ENCODE assay signal across 8 cellular contexts in the genomic region with DNA sequence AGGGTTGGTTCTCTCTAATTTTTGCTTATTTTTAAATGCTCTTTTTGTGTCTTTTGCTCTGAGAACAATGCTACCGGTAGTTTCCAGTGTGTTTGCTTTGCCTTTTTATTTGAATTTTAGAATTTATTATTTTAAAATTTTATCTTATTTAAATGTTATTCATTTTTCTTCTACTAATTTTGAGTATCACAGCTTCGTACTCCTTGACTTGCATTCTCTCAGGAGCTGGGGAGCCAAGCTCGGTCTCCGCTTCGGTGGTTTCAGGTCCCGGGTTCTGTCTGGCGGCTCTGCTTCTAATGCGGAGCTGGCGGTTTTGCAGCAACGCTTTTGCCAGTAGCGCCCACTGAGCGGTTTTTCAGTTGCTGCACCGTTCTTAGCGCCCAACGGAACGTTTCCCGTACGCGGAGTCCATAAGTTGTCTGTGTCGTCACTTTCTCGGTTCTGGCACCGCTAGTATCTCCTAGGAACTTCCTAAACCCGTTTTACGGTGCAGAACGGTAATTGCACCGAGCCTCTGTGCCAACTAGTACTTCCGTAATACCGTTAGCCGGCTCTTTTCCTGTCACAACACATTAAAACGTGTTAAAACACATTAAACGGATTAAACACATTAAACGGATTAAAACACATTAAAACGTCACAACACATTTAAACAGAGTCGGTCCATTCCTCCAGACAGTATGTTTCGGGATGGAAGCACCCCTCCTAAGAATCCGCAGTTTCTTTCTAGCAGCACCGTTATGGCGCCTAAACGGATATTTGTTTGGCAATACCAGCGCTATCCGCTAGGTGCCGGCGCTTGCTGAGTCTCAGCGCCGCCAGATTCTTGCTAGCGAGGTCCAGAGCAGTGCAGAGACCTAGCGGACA. TPM values are rescaled to one million over a fixed set of nuclear protein-coding genes. Genes with fewer than 3 reads are reported as not detected.
DNase-seq lines count a peak whose midpoint lies in the region; ATAC-seq, FAIRE-seq and TF ChIP-seq lines count a peak whose summit lies in the region.

No MANE protein-coding gene starts in this region.

- ATAC-seq in HG02678 (IDR thresholded peaks at IDR 0.05; ENCODE audit: unreplicated experiment): peak; percentile 52

- peaks cover 25% of the 10 kb centered on the region for H3K4me1 Mint-ChIP-seq in activated CD4-positive, alpha-beta memory T cell treated with anti-CD3 and anti-CD28 coated beads for 36 hours (ENCODE audit: low read depth)

- H3K4me1 ChIP-seq in effector memory CD4-positive, alpha-beta T cell (ENCODE audit: control insufficient read depth, insufficient read depth, low read length, poor library complexity, severe bottlenecking): peaks cover 16% of the 10 kb centered on the region
- peaks cover 6% of the 10 kb centered on the region for H3K4me1 ChIP-seq in PC-9 (replicated peaks; ENCODE audit: insufficient read depth)

- peaks cover 21% of the 10 kb centered on the region for H3F3A ChIP-seq in PC-9 (ENCODE audit: insufficient read depth, low read depth)

- no peak for TF ChIP-seq CTCF in PC-9 (conservative IDR thresholded peaks at IDR 0.05)

- no TSS peak for BruUV-seq in PC-9 (replicated peaks; lab: Mats Ljungman, UMichigan)

- peaks cover 3% of the 10 kb centered on the region for H3K36me3 Mint-ChIP-seq in activated CD4-positive, alpha-beta memory T cell treated with anti-CD3 and anti-CD28 coated beads for 36 hours

- peak; percentile 92 for FAIRE-seq in GM12891 (lab: Jason Lieb, UNC)

- 0 out of 2 replicates have a peak, but pooled peaks cover under 1% of the 10 kb centered on the region for H3K79me2 ChIP-seq in PC-9 (ENCODE audit: low read depth)

- H3K27ac ChIP-seq in effector memory CD4-positive, alpha-beta T cell (ENCODE audit: insufficient read depth, low read length, poor library complexity, severe bottlenecking): peak overlapping the region; percentile 95
- H3K27ac ChIP-seq in PC-9: no peak overlapping the region

- no peaks in the 10 kb centered on the region for H3K27me3 ChIP-seq in effector memory CD4-positive, alpha-beta T cell (replicated peaks; ENCODE audit: control insufficient read depth, insufficient read depth, low read length, poor library complexity, severe bottlenecking)
- no peaks in the 10 kb centered on the region for H3K27me3 ChIP-seq in PC-9 (ENCODE audit: insufficient read depth, low read depth)

- H3K4me2 ChIP-seq in PC-9: no peak overlapping the region

- H3K27me3 Mint-ChIP-seq in activated CD4-positive, alpha-beta memory T cell treated with anti-CD3 and anti-CD28 coated beads for 36 hours: no peaks in the 10 kb centered on the region

- POLR2A ChIA-PET in activated CD4-positive, alpha-beta memory T cell treated with anti-CD3 and anti-CD28 coated beads for 36 hours (lab: Charles Lee): interaction anchor here (0.8 to 5.7 kb wide), 11 partner anchors 14 to 319 kb away, joined by 3 to 93 read pairs (median 6); a partner anchor contains a TSS
- POLR2A ChIA-PET in PC-9 (lab: Charles Lee; ENCODE audit: unreplicated experiment): no interaction called here

- H3K4me3 ChIP-seq in effector memory CD4-positive, alpha-beta T cell (ENCODE audit: insufficient read depth, low read depth, low read length, poor library complexity, severe bottlenecking): peak overlapping the region; percentile 70
- H3K4me3 ChIP-seq in PC-9: no peak overlapping the region

- no peaks in the 10 kb centered on the region for H3K36me3 ChIP-seq in effector memory CD4-positive, alpha-beta T cell (ENCODE audit: control insufficient read depth, insufficient read depth, low read length)
- peaks cover 5% of the 10 kb centered on the region; the same call in 1 of the 2 replicates for H3K36me3 ChIP-seq in PC-9 (ENCODE audit: low read depth)

- TF ChIP-seq POLR2A in GM12891 (IDR thresholded peaks at IDR 0.05; ENCODE audit: low read depth, low read length): no peak

- peak overlapping the region; percentile 87 for H3K4me3 Mint-ChIP-seq in activated CD4-positive, alpha-beta memory T cell treated with anti-CD3 and anti-CD28 coated beads for 36 hours

- CTCF ChIA-PET in activated CD4-positive, alpha-beta memory T cell treated with anti-CD3 and anti-CD28 coated beads for 36 hours (lab: Charles Lee): interaction anchor here (0.6 to 7.9 kb wide), 19 partner anchors 10 to 609 kb away, joined by 3 to 126 read pairs (median 8); a partner anchor contains a TSS
- CTCF ChIA-PET in PC-9 (lab: Charles Lee): interaction anchor here (1.1 kb wide), 1 partner anchor 13 kb away, joined by 3 read pairs; no protein-coding TSS in a partner anchor

- no peaks in the 10 kb centered on the region for H3K9me3 ChIP-seq in effector memory CD4-positive, alpha-beta T cell (ENCODE audit: control insufficient read depth, low read length)
- H3K9me3 ChIP-seq in PC-9 (ENCODE audit: insufficient read depth, low read depth): peaks cover 17% of the 10 kb centered on the region

- DNase-seq in GM12891 (ENCODE audit: insufficient read length, low spot score): no peak
- DNase-seq in NCI-H460 (ENCODE audit: extremely low read depth, low read depth): peak; percentile 92
- peak; percentile 93 for DNase-seq in activated CD4-positive, alpha-beta memory T cell treated with anti-CD3 and anti-CD28 coated beads for 36 hours
- DNase-seq in effector memory CD4-positive, alpha-beta T cell: peak; percentile 70 to 82 (median 76)
- peak; percentile 80 for DNase-seq in midbrain (lab: John Stamatoyannopoulos, UW)
- DNase-seq in stimulated activated CD8-positive, alpha-beta memory T cell treated with anti-CD3 and anti-CD28 coated beads, Interleukin-15, amount 100 ng/mL, for 4 hours (ENCODE audit: low read depth in 2 of 2): peak; percentile 67 to 69
- DNase-seq in PC-9: no peak

- H3K27ac Mint-ChIP-seq in activated CD4-positive, alpha-beta memory T cell treated with anti-CD3 and anti-CD28 coated beads for 36 hours: peak overlapping the region; percentile 94

- H2AFZ ChIP-seq in PC-9: no peak overlapping the region

- intact Hi-C loops in activated CD4-positive, alpha-beta memory T cell treated with anti-CD3 and anti-CD28 coated beads for 36 hours (cut with micrococcal nuclease): loop anchor here (1.0 to 10.0 kb wide), 5 partner anchors 72 to 1122 kb away; a partner anchor contains a TSS
- intact Hi-C loops in PC-9 (cut with micrococcal nuclease; ENCODE audit: unreplicated experiment): no loop called here

- no peaks in the 10 kb centered on the region for H3K9me2 ChIP-seq in PC-9 (ENCODE audit: insufficient read depth)

- no peaks in the 10 kb centered on the region for H3K9me3 Mint-ChIP-seq in activated CD4-positive, alpha-beta memory T cell treated with anti-CD3 and anti-CD28 coated beads for 36 hours

- H4K20me1 ChIP-seq in PC-9 (ENCODE audit: insufficient read depth): no peaks in the 10 kb centered on the region

TF ChIP-seq in GM12891, 5 proteins besides CTCF, POLR2A, EP300 and RAD21:
- TF ChIP-seq PAX5 (IDR thresholded peaks at IDR 0.05; ENCODE audit: insufficient read depth, low read length, severe bottlenecking) (no peak), SPI1 (IDR thresholded peaks at IDR 0.05; ENCODE audit: low read depth, low read length) (no peak), POLR2AphosphoS5 (IDR thresholded peaks at IDR 0.05; ENCODE audit: low read depth, low read length) (no peak), POU2F2 (IDR thresholded peaks at IDR 0.05; ENCODE audit: low read depth, low read length) (no peak), TAF1 (IDR thresholded peaks at IDR 0.05; ENCODE audit: low read depth, low read length) (no peak)

RNA-seq across cellular contexts. Expression of a gene that starts 45.6 kb away (rescaled TPM):
- polyA plus RNA-seq in GM12891 (2012; ENCODE audit: low read depth, missing spikeins): 2.3 TPM
- total RNA-seq in NCI-H460 (2014; rRNA removed; shearing (Covaris generic)): 4.6 TPM in 2 replicates
- 5.2 and 6.9 TPM in 2 replicates for polyA plus RNA-seq in NCI-H460 (2014; cell fraction: nucleus; rRNA removed)
- total RNA-seq in activated CD4-positive, alpha-beta memory T cell treated with anti-CD3 and anti-CD28 coated beads for 36 hours: 1 to 10 TPM; 2.8 to 3.8 TPM
- 3.6 and 6.3 TPM in 2 replicates for total RNA-seq in PC-9 (2021)

Comparison
In these comparisons a context has a peak if more than half of its experiments do, and no peak if none do; other contexts are left out.
1. DNase-seq: peak in NCI-H460 (single experiment), activated CD4-positive, alpha-beta memory T cell treated with anti-CD3 and anti-CD28 coated beads for 36 hours (single experiment), effector memory CD4-positive, alpha-beta T cell (3 of 3), midbrain (single experiment) and stimulated activated CD8-positive, alpha-beta memory T cell treated with anti-CD3 and anti-CD28 coated beads, Interleukin-15, amount 100 ng/mL, for 4 hours (2 of 2); none in GM12891 (single experiment) and PC-9 (0 of 2).